Comparison of ENCODE assay signal across 8 cellular contexts in the genomic region with DNA sequence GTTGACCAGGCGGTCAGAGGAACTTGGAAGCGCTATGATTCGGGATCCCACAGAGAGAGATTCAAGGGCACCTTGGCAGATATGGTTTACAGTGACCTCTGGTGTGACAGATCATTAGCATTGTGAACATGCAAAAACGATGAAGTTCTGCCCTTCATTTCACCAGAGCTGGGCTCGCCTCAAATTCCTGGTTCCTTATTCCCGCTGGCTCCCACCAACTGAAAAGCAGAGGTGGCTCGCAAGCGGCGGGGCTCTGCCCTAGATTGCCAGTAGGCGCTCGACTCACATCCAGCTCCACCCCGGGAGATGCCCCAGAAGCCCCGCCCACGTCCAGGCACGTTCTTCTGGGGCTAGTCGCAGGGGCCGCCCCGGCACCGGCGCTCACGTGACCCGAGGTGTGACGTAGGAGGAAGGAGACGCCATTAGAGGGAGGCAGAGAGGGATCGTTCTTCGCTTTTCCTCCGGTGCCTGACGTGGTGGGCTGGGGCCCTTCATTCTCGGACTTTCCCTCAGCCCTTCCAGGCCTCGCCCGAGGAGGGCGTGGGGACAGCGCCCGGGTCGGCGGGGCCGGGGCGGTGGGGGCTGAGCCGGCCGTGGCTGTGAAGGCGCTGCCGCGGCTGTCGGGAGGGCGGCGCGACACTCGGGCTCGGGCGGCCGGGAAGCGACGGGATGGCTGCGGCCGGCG. TPM values are rescaled to one million over a fixed set of nuclear protein-coding genes. Genes with fewer than 3 reads are reported as not detected.
DNase-seq lines count a peak whose midpoint lies in the region; ATAC-seq and TF ChIP-seq lines count a peak whose summit lies in the region.

A gene with protein sequence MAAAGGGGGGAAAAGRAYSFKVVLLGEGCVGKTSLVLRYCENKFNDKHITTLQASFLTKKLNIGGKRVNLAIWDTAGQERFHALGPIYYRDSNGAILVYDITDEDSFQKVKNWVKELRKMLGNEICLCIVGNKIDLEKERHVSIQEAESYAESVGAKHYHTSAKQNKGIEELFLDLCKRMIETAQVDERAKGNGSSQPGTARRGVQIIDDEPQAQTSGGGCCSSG (plus strand): TSS at position 403 of the 685 bp plus-strand sequence. CDS start 267 bp downstream, at position 670.

- intact Hi-C loops in PC-3 (cut with micrococcal nuclease) = loop anchor here (2.0 kb wide), 1 partner anchor 92 kb away; a partner anchor contains a TSS

- peak; percentile 96 for ATAC-seq in GM21576 (IDR thresholded peaks at IDR 0.05; ENCODE audit: unreplicated experiment)
- ATAC-seq in PC-3 = peak; percentile 95

- H3K4me3 ChIP-seq in PC-3 (ENCODE audit: low read length) = peak within 1 kb of the TSS; percentile 92

- H3K9me3 ChIP-seq in PC-3 (ENCODE audit: low read length) = peaks cover 3% of the 10 kb centered on the region; the same call in 1 of the 2 replicates

- peaks cover 28% of the 10 kb centered on the region for H3K36me3 ChIP-seq in PC-3 (ENCODE audit: low read depth, low read length)

- DNase-seq in DMS53 (lab: John Stamatoyannopoulos, UW) = peak; percentile 100
- peak; percentile 98 for DNase-seq in PC-3
- DNase-seq in activated T-cell treated with anti-CD3 and anti-CD28 coated beads for 48 hours (ENCODE audit: low read depth) = peak; percentile 98
- peak; percentile 79 for DNase-seq in epithelial cell of prostate (ENCODE audit: low read depth, low spot score)
- peak; percentile 97 for DNase-seq in mucosa of gallbladder (ENCODE audit: low spot score)
- peak; percentile 96 to 98 for DNase-seq in stimulated activated CD8-positive, alpha-beta memory T cell treated with anti-CD3 and anti-CD28 coated beads, Interleukin-4, amount 100 ng/mL, for 4 hours (ENCODE audit: low read depth in 2 of 2, low spot score in 1 of 2)

- peaks cover 11% of the 10 kb centered on the region; the same call in 1 of the 2 replicates for H3K4me1 ChIP-seq in PC-3 (ENCODE audit: insufficient read depth, low read length)

- peaks cover 12% of the 10 kb centered on the region for H4K20me1 ChIP-seq in PC-3 (ENCODE audit: low read length)

- peak within 1 kb of the TSS; percentile 86 for H3K9ac ChIP-seq in PC-3 (ENCODE audit: low read length)

- TF ChIP-seq RAD21 in Ishikawa (IDR thresholded peaks at IDR 0.05; ENCODE audit: low read depth) = no peak

- CTCF ChIA-PET in PC-3 (lab: Charles Lee) = interaction anchor here (1.0 kb wide), 1 partner anchor 69 kb away, joined by 4 read pairs; a partner anchor contains a TSS

- 0 out of 2 replicates have a peak, but pooled peaks cover 3% of the 10 kb centered on the region for H3K27me3 ChIP-seq in PC-3 (ENCODE audit: low read length)

- TF ChIP-seq EP300 in Ishikawa (IDR thresholded peaks at IDR 0.05; ENCODE audit: borderline replicate concordance) = no peak; the same call in 1 of the 2 replicates

- peaks cover 47% of the 10 kb centered on the region for H3K79me2 ChIP-seq in PC-3 (ENCODE audit: low read length)

- peak within 1 kb of the TSS; percentile 95 for H2AFZ ChIP-seq in PC-3 (ENCODE audit: low read length)

- 0 out of 2 replicates have a peak, but pooled peaks have one; percentile 10 for TF ChIP-seq CTCF in PC-3 (conservative IDR thresholded peaks at IDR 0.05; ENCODE audit: low read depth, low read length)

- H3K27ac ChIP-seq in PC-3 (ENCODE audit: low read length) (peak within 1 kb of the TSS; percentile 62), epithelial cell of prostate (peak within 1 kb of the TSS; percentile 91)

- POLR2A ChIA-PET in PC-3 (lab: Charles Lee; ENCODE audit: unreplicated experiment) = interaction anchor here (0.6 to 0.7 kb wide), 2 partner anchors 88 to 138 kb away, joined by 3 read pairs; no protein-coding TSS in a partner anchor

- peak within 1 kb of the TSS; percentile 89 for H3K4me2 ChIP-seq in PC-3 (ENCODE audit: low read length)

- H3F3A ChIP-seq in PC-3 (ENCODE audit: low read length, unreplicated experiment) = no peaks in the 10 kb centered on the region

- no peaks in the 10 kb centered on the region for H3K9me2 ChIP-seq in PC-3 (replicated peaks; ENCODE audit: low read length)

- BruUV-seq in PC-3 (replicated peaks; lab: Mats Ljungman, UMichigan) = no TSS peak

TF ChIP-seq in Ishikawa, 13 proteins besides CTCF, POLR2A, EP300 and RAD21:
- TF ChIP-seq FOXM1 (IDR thresholded peaks at IDR 0.05; ENCODE audit: borderline replicate concordance, low read depth) = no peak
- TF ChIP-seq TCF12 (IDR thresholded peaks at IDR 0.05; ENCODE audit: low read depth) = peak; percentile 45; the same call in 1 of the 2 replicates
- peak; percentile 84 for TF ChIP-seq CREB1 (IDR thresholded peaks at IDR 0.05; ENCODE audit: low read depth)
- TF ChIP-seq TAF1 (IDR thresholded peaks at IDR 0.05; ENCODE audit: low read depth) = peak; percentile 57
- TF ChIP-seq, protein P1, sequence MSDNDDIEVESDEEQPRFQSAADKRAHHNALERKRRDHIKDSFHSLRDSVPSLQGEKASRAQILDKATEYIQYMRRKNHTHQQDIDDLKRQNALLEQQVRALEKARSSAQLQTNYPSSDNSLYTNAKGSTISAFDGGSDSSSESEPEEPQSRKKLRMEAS (IDR thresholded peaks at IDR 0.05) = peak; percentile 89
- no peak; the same call in 1 of the 2 replicates for TF ChIP-seq NFIC (IDR thresholded peaks at IDR 0.05)
- TF ChIP-seq, protein P2, sequence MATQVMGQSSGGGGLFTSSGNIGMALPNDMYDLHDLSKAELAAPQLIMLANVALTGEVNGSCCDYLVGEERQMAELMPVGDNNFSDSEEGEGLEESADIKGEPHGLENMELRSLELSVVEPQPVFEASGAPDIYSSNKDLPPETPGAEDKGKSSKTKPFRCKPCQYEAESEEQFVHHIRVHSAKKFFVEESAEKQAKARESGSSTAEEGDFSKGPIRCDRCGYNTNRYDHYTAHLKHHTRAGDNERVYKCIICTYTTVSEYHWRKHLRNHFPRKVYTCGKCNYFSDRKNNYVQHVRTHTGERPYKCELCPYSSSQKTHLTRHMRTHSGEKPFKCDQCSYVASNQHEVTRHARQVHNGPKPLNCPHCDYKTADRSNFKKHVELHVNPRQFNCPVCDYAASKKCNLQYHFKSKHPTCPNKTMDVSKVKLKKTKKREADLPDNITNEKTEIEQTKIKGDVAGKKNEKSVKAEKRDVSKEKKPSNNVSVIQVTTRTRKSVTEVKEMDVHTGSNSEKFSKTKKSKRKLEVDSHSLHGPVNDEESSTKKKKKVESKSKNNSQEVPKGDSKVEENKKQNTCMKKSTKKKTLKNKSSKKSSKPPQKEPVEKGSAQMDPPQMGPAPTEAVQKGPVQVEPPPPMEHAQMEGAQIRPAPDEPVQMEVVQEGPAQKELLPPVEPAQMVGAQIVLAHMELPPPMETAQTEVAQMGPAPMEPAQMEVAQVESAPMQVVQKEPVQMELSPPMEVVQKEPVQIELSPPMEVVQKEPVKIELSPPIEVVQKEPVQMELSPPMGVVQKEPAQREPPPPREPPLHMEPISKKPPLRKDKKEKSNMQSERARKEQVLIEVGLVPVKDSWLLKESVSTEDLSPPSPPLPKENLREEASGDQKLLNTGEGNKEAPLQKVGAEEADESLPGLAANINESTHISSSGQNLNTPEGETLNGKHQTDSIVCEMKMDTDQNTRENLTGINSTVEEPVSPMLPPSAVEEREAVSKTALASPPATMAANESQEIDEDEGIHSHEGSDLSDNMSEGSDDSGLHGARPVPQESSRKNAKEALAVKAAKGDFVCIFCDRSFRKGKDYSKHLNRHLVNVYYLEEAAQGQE (IDR thresholded peaks at IDR 0.05; ENCODE audit: low read depth) = no peak
- TF ChIP-seq TEAD4 (IDR thresholded peaks at IDR 0.05) = no peak; the same call in none of the 2 replicates
- no peak for TF ChIP-seq CEBPB (IDR thresholded peaks at IDR 0.05)
- peak; percentile 95 for TF ChIP-seq YY1 (IDR thresholded peaks at IDR 0.05; ENCODE audit: low read depth)
- TF ChIP-seq EGR1 (IDR thresholded peaks at IDR 0.05) = peak; percentile 68
- TF ChIP-seq, protein P3, sequence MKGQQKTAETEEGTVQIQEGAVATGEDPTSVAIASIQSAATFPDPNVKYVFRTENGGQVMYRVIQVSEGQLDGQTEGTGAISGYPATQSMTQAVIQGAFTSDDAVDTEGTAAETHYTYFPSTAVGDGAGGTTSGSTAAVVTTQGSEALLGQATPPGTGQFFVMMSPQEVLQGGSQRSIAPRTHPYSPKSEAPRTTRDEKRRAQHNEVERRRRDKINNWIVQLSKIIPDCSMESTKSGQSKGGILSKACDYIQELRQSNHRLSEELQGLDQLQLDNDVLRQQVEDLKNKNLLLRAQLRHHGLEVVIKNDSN (IDR thresholded peaks at IDR 0.05) = peak; percentile 100
- peak; percentile 20; the same call in 1 of the 2 replicates for TF ChIP-seq ZBTB7A (IDR thresholded peaks at IDR 0.05; ENCODE audit: low read depth)
TF ChIP-seq in Ishikawa: peak in this region for 8.

RNA-seq across cellular contexts. Expression of the gene that starts here (rescaled TPM):
- 27.3 and 28.9 TPM in 2 replicates for total RNA-seq in PC-3 (2014; rRNA removed)
- total RNA-seq in mucosa of gallbladder = 72.1 TPM

Comparison
In these comparisons a context has a peak if more than half of its experiments do, and no peak if none do; other contexts are left out.
1. Peak in every context shown above with its lines: DNase-seq, ATAC-seq, H3K4me3 ChIP-seq and H3K27ac ChIP-seq.